9 cellular contexts compared by ENCODE assay signal in genomic region chr15:48250640-48251076, GRCh38. TPM values are rescaled to one million over a fixed set of nuclear protein-coding genes. Genes with fewer than 3 reads are reported as not detected.
DNase-seq lines count a peak whose midpoint lies in the region; ATAC-seq and TF ChIP-seq lines count a peak whose summit lies in the region.
"Had no signal": no experiment of that assay in that cellular context is flagged by ENCODE, and none has a peak within 500 bp of the region (broad histone marks: within the 10 kb centered on the region; RNA-seq: fewer than 3 reads in every experiment).

No MANE protein-coding gene starts in this region.

- no peak overlapping the region for H3K9ac ChIP-seq in parathyroid adenoma

- no peaks in the 10 kb centered on the region for H3K36me3 Mint-ChIP-seq in CD14-positive monocyte
- H3K36me3 Mint-ChIP-seq: IgD-negative memory B cell had no signal

- H3K27ac ChIP-seq in parathyroid adenoma: no peak overlapping the region

- no peaks in the 10 kb centered on the region for H3K4me1 Mint-ChIP-seq in CD14-positive monocyte
- H3K4me1 Mint-ChIP-seq: IgD-negative memory B cell had no signal

- intact Hi-C loops in CD14-positive monocyte (cut with micrococcal nuclease): loop anchor here in 1 of 2 donors (10.0 kb wide), 1 partner anchor 1936 kb away; no protein-coding TSS in a partner anchor

- H3K79me2 ChIP-seq in parathyroid adenoma: no peaks in the 10 kb centered on the region

- H3K4me3 Mint-ChIP-seq in CD14-positive monocyte: no peak overlapping the region
- H3K4me3 Mint-ChIP-seq: IgD-negative memory B cell had no signal

- TF ChIP-seq CTCF in CD14-positive monocyte (IDR thresholded peaks at IDR 0.05) (peak; percentile 44), fibroblast of mammary gland (conservative IDR thresholded peaks at IDR 0.05; ENCODE audit: control insufficient read depth, insufficient read depth, low read depth, low read length) (peak; percentile 77), parathyroid adenoma (IDR thresholded peaks at IDR 0.05) (peak; percentile 37)

- no peak overlapping the region for H3K4me2 ChIP-seq in parathyroid adenoma (ENCODE audit: low read length)

- H3K9me3 Mint-ChIP-seq in CD14-positive monocyte: no peaks in the 10 kb centered on the region
- H3K9me3 Mint-ChIP-seq: IgD-negative memory B cell had no signal

- H3K27ac Mint-ChIP-seq in CD14-positive monocyte: no peak overlapping the region

- H3K36me3 ChIP-seq in parathyroid adenoma (ENCODE audit: control insufficient read depth, insufficient read depth, low read length): no peaks in the 10 kb centered on the region

- no peaks in the 10 kb centered on the region for H3K4me1 ChIP-seq in parathyroid adenoma

- no peak for TF ChIP-seq POLR2A in GM18505 (IDR thresholded peaks at IDR 0.05; ENCODE audit: borderline replicate concordance, extremely low read depth, insufficient read depth, insufficient read length)

- no peaks in the 10 kb centered on the region for H3K9me3 ChIP-seq in parathyroid adenoma (ENCODE audit: control insufficient read depth, low read length)

- H3K4me3 ChIP-seq in fibroblast of mammary gland (ENCODE audit: control insufficient read depth, low read depth, low read length): no peak overlapping the region
- H3K4me3 ChIP-seq in parathyroid adenoma (ENCODE audit: low read depth, low read length): no peak overlapping the region

- DNase-seq in CD14-positive monocyte (ENCODE audit: low spot score) (no peak), NCI-H1417 (lab: John Stamatoyannopoulos, UW) (peak; percentile 40 to 67 (median 53)), SW 1271 (lab: John Stamatoyannopoulos, UW) (peak; percentile 6 to 44), fibroblast of mammary gland (ENCODE audit: low read depth) (peak; percentile 84)
- DNase-seq in stimulated activated CD8-positive, alpha-beta memory T cell treated with anti-CD3 and anti-CD28 coated beads, Interleukin-4, amount 100 ng/mL, for 48 hours: no peak

- no peak overlapping the region for H2AFZ ChIP-seq in parathyroid adenoma

- no peaks in the 10 kb centered on the region for H3K27me3 ChIP-seq in parathyroid adenoma (ENCODE audit: control insufficient read depth, insufficient read depth, low read length)

- ATAC-seq in GM19043 (IDR thresholded peaks at IDR 0.05; ENCODE audit: low read depth, unreplicated experiment): peak; percentile 66
- ATAC-seq in GM18505 (IDR thresholded peaks at IDR 0.05; ENCODE audit: unreplicated experiment): no peak

- H3K27me3 Mint-ChIP-seq in CD14-positive monocyte (ENCODE audit: low read depth in 3 of 3): peaks cover 4 to 10% (median 7%) of the 10 kb centered on the region in 3 donors

RNA-seq across cellular contexts. Expression of gene SLC12A1, which starts 44.6 kb away (rescaled TPM):
- polyA plus RNA-seq in CD14-positive monocyte: not detected
- polyA plus RNA-seq: IgD-negative memory B cell had no signal

RNA-seq across cellular contexts. Expression of gene CTXN2, which starts 59.2 kb away (rescaled TPM):
- polyA plus RNA-seq in CD14-positive monocyte: not detected
- polyA plus RNA-seq: IgD-negative memory B cell had no signal

Comparison
In these comparisons a context has a peak if more than half of its experiments do, and no peak if none do; other contexts are left out.
1. DNase-seq: peak in NCI-H1417 (3 of 3), SW 1271 (2 of 2) and fibroblast of mammary gland (single experiment); none in CD14-positive monocyte (single experiment) and stimulated activated CD8-positive, alpha-beta memory T cell treated with anti-CD3 and anti-CD28 coated beads, Interleukin-4, amount 100 ng/mL, for 48 hours (single experiment).
2. Peak in every context shown above with its lines, with median percentiles within 50 percentile points of each other: CTCF ChIP-seq.